ENCODE assay signal across 2 cellular contexts in the genomic region with DNA sequence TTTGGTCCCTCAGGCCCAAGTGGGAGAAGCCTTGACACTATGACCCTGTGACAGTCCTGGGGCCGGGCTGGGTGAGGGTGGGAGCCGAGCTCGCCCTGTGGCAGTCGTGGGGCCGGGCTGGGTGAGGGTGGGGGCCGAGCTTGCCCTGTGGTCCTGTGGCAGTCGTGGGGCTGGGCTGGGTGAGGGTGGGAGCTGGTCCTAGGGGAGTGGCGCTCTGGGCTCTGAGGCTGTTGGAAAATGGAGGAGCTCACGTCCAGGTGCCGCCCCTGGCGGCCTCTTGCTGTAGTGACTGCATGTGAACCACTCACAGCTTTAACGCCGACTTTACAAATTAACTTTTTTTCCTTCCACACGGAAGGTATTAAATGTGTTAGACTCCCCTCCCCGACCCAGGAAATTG.
TF ChIP-seq lines count a peak whose summit lies in the region.

No MANE protein-coding gene starts in this region.

TF ChIP-seq in SK-N-SH, 30 proteins besides CTCF, POLR2A, EP300 and RAD21 (continued from another document):
- TF ChIP-seq REST (IDR thresholded peaks at IDR 0.05; ENCODE audit: low read depth, low read length) (no peak), GABPA (IDR thresholded peaks at IDR 0.05; ENCODE audit: low read depth) (no peak), USF2 (IDR thresholded peaks at IDR 0.05; ENCODE audit: borderline replicate concordance, low read depth, low read length) (no peak), NRF1 (IDR thresholded peaks at IDR 0.05; ENCODE audit: low read depth, low read length) (no peak), RXRA (IDR thresholded peaks at IDR 0.05; ENCODE audit: borderline replicate concordance, low read depth) (no peak), GATA2 (CRISPR knock-in tag; IDR thresholded peaks at IDR 0.05) (no peak), MXI1 (IDR thresholded peaks at IDR 0.05; ENCODE audit: low read depth, low read length) (no peak), USF1 (IDR thresholded peaks at IDR 0.05; ENCODE audit: borderline replicate concordance, low read depth) (no peak), TEAD4 (IDR thresholded peaks at IDR 0.05; ENCODE audit: borderline replicate concordance, insufficient read depth) (no peak), FOXJ3 (CRISPR knock-in tag; IDR thresholded peaks at IDR 0.05) (no peak), JUND (IDR thresholded peaks at IDR 0.05) (no peak), SMC3 (IDR thresholded peaks at IDR 0.05; ENCODE audit: low read depth, low read length) (no peak)

TF ChIP-seq in SK-N-SH treated with all-trans-retinoic acid at 6 μM for 48 hours, 23 proteins besides CTCF, POLR2A, EP300 and RAD21 (continued from another document):
- TF ChIP-seq CREB5 (CRISPR knock-in tag; IDR thresholded peaks at IDR 0.05; ENCODE audit: low read depth) = no peak
